Comparison of ENCODE assay signal across 16 cellular contexts in genomic region chr5:180324633-180324955, GRCh38. TPM values are rescaled to one million over a fixed set of nuclear protein-coding genes. Genes with fewer than 3 reads are reported as not detected.
A peak's percentile ranks its signal among the peaks of the same experiment; 100 is the strongest.
DNase-seq lines count a peak whose midpoint lies in the region; TF ChIP-seq lines count a peak whose summit lies in the region.
"Had no signal": no experiment of that assay in that cellular context is flagged by ENCODE, and none has a peak within 500 bp of the region (broad histone marks: within the 10 kb centered on the region; RNA-seq: fewer than 3 reads in every experiment).

No MANE protein-coding gene starts in this region.

- H3K4me1 Mint-ChIP-seq in HFFc6 (ENCODE audit: low read depth), result peaks cover 6% of the 10 kb centered on the region; the same call in 1 of the 2 replicates

- peaks cover 0 to 57% of the 10 kb centered on the region in 2 experiments; a peak in 2 of 3 replicates for H3K36me3 ChIP-seq in HEK293 (ENCODE audit: control insufficient read depth in 2 of 2, insufficient read depth in 1 of 2, low read length in 2 of 2)

- no peak overlapping the region for H3K4me3 ChIP-seq in HEK293 (ENCODE audit: low read depth, low read length)
- H3K4me3 ChIP-seq: PC-9 had no signal

- no peak overlapping the region for H3K27ac ChIP-seq in HEK293 (ENCODE audit: extremely low read depth, low read depth, low read length)
- peak overlapping the region; percentile 88 for H3K27ac ChIP-seq in angular gyrus (ENCODE audit: low read depth, low read length)
- peak overlapping the region; percentile 43 for H3K27ac ChIP-seq in layer of hippocampus (ENCODE audit: low read depth, low read length)
- H3K27ac ChIP-seq in substantia nigra (ENCODE audit: low read depth, low read length, poor library complexity, severe bottlenecking), result peak overlapping the region; percentile 26
- H3K27ac ChIP-seq: PC-9 had no signal

- TF ChIP-seq CTCF in HEK293 (tag by site-specific recombination; IDR thresholded peaks at IDR 0.05), result no peak
- TF ChIP-seq CTCF in HFFc6 (IDR thresholded peaks at IDR 0.05), result no peak

- no peaks in the 10 kb centered on the region for H3K9me3 ChIP-seq in HEK293 (ENCODE audit: control insufficient read depth, insufficient read depth, low read depth, low read length)

- POLR2A ChIA-PET in HEK293 (lab: Yijun Ruan, JAX), result no interaction called here

- CTCF ChIA-PET in HEK293 (lab: Yijun Ruan, JAX), result interaction anchor here (1.1 to 2.4 kb wide), 2 partner anchors 9 to 115 kb away, joined by 3 to 20 read pairs; partner anchors contain the start of gene RASGEF1C

- peak in 2 of 49 donors; percentile 6 to 10 for DNase-seq in substantia nigra (lab: John Stamatoyannopoulos, UW)
- DNase-seq in HFFc6, result no peak
- DNase-seq in HPDE6-E6E7 (ENCODE audit: extremely low spot score), result no peak
- DNase-seq in DMS53 (lab: John Stamatoyannopoulos, UW), result no peak
- DNase-seq: CD8-positive, alpha-beta T cell; DND-41; KG1; NCI-H1436; NCI-H2029; NCI-H2171; NCI-H510A; NCI-H774; PC-9 had no signal

- no peaks in the 10 kb centered on the region for H3K9me3 Mint-ChIP-seq in HFFc6
- H3K9me3 Mint-ChIP-seq: CD8-positive, alpha-beta T cell had no signal

- no peak overlapping the region for H3K4me3 Mint-ChIP-seq in HFFc6
- H3K4me3 Mint-ChIP-seq: CD8-positive, alpha-beta T cell had no signal

- no peaks in the 10 kb centered on the region for H3K4me1 ChIP-seq in HEK293 (ENCODE audit: control insufficient read depth, insufficient read depth, low read length)

- H3K27me3 Mint-ChIP-seq in HFFc6 (ENCODE audit: insufficient read depth), result peaks cover under 1% of the 10 kb centered on the region

- H3K27me3 ChIP-seq in layer of hippocampus (ENCODE audit: control insufficient read depth, insufficient read depth, low read length), result no peaks in the 10 kb centered on the region

- H3K36me3 Mint-ChIP-seq in HFFc6 (ENCODE audit: low read depth), result peaks cover 2% of the 10 kb centered on the region; the same call in 1 of the 2 replicates
- H3K36me3 Mint-ChIP-seq: CD8-positive, alpha-beta T cell had no signal

- H3K27ac Mint-ChIP-seq in HFFc6, result no peak overlapping the region
- H3K27ac Mint-ChIP-seq: CD8-positive, alpha-beta T cell had no signal

TF ChIP-seq in HEK293, 187 proteins besides CTCF, POLR2A, EP300 and RAD21:
- no peak for TF ChIP-seq SCRT1 (tag by site-specific recombination; IDR thresholded peaks at IDR 0.05; ENCODE audit: borderline replicate concordance)
- TF ChIP-seq ZNF558 (tag by site-specific recombination; IDR thresholded peaks at IDR 0.05), result no peak
- no peak for TF ChIP-seq TCF7L2 (IDR thresholded peaks at IDR 0.05; ENCODE audit: borderline replicate concordance, low read depth, low read length)
- TF ChIP-seq ZNF701 (tag by site-specific recombination; IDR thresholded peaks at IDR 0.05), result no peak
- TF ChIP-seq ZNF433 (tag by site-specific recombination; IDR thresholded peaks at IDR 0.05; ENCODE audit: low read depth), result no peak
- peak; percentile 48; the same call in 1 of the 2 replicates for TF ChIP-seq ZNF600 (tag by site-specific recombination; IDR thresholded peaks at IDR 0.05)

RNA-seq across cellular contexts. Expression of gene GFPT2, which starts 28.5 kb away (rescaled TPM):
- total RNA-seq in HFFc6 (2021; fragmentation: NEBNext Ultra II Directional; extraction: Animal tissue kit (Norgen Biotek cat#: 25700)), result 1 to 10 TPM in 3 of 6 experiments, under 1 TPM in 3; 0.54 to 3.8 (median 1.1) TPM

RNA-seq across cellular contexts. Expression of gene MAPK9, which starts 32.7 kb away (rescaled TPM):
- 10 to 100 TPM; 30.3 to 35.8 (median 33.6) TPM for total RNA-seq in HFFc6 (2021; fragmentation: NEBNext Ultra II Directional; extraction: Animal tissue kit (Norgen Biotek cat#: 25700))
